ENCODE assay signal across 8 cellular contexts in the genomic region with DNA sequence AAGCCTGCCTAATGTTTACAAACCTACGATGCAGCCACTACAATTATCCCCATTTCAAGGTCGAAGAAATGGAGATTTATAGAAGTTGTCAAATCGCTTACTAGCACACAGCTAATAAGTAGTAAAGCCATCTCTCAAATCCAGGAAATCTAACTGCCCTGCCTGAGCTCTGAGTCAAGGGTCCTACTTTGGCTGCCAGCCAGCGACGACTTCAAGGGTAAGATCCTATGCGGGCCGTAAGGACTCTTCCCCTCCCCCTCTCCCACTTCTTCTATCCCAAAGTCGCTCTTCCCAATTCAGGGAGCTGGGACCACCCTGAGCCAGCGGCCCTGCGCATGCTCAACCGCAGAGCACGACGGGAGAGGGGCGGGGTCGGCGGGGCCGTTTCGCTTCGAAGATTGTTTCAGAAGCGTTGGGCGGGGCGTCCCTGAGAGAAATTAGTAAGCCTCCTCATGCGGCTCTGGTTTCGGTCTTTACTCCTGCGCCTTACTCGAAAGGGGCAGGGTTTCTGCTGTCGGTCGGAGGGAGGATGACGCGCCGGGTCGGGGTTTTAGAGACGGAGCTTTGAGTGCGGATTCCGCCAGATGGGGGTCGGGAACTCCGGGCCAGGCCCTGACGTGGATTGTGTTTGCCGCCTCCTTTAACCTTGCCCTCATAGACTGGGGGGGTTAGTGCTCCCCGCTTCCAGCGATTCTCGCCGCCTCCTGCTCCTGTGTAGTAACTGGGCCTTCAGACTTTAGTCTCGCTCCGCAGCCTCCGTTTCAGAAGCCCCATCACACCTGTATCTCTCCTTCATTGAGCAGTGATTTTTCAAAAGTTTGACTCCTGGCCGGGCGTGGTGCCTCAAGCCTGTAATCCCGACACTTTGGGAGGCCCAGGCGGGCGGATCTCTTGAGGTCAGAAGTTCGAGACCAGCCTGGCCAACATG. TPM values are rescaled to one million over a fixed set of nuclear protein-coding genes. Genes with fewer than 3 reads are reported as not detected.
DNase-seq lines count a peak whose midpoint lies in the region; ATAC-seq and TF ChIP-seq lines count a peak whose summit lies in the region.

A gene (plus strand): TSS at position 383 of the 928 bp plus-strand sequence. CDS start 14,603 bp downstream, outside the sequence.

- TF ChIP-seq POLR2A in GM18951 (IDR thresholded peaks at IDR 0.05; ENCODE audit: extremely low read depth, insufficient read depth, insufficient read length): peak; percentile 77

- POLR2A ChIA-PET in activated CD4-positive, alpha-beta T cell treated with anti-CD3 and anti-CD28 coated beads for 36 hours (lab: Charles Lee): interaction anchor here (0.6 to 1.4 kb wide), 6 partner anchors 47 to 114 kb away, joined by 3 to 5 read pairs (median 4); a partner anchor contains a TSS

- in situ Hi-C loops in GM18951 (cut with MboI; ENCODE audit: low sequenced_read_pairs, unreplicated experiment): no loop called here

- CTCF ChIA-PET in activated CD4-positive, alpha-beta T cell treated with anti-CD3 and anti-CD28 coated beads for 36 hours (lab: Charles Lee): interaction anchor here (0.6 to 0.7 kb wide), 5 partner anchors 10 to 1339 kb away, joined by 3 to 9 read pairs (median 5); a partner anchor contains a TSS

- H3K36me3 Mint-ChIP-seq in activated CD4-positive, alpha-beta T cell treated with anti-CD3 and anti-CD28 coated beads for 36 hours (ENCODE audit: low read depth): peaks cover 6% of the 10 kb centered on the region

- peak; percentile 89 for ATAC-seq in HG03196 (IDR thresholded peaks at IDR 0.05; ENCODE audit: unreplicated experiment)
- ATAC-seq in activated CD4-positive, alpha-beta T cell treated with anti-CD3 and anti-CD28 coated beads for 36 hours: peak; percentile 97

- H3K9me3 Mint-ChIP-seq in activated CD4-positive, alpha-beta T cell treated with anti-CD3 and anti-CD28 coated beads for 36 hours (ENCODE audit: low read depth): no peaks in the 10 kb centered on the region

- H3K4me3 ChIP-seq in AG09309 (ENCODE audit: control insufficient read depth, low read depth, low read length): peak within 1 kb of the TSS; percentile 66

- H3K4me1 Mint-ChIP-seq in activated CD4-positive, alpha-beta T cell treated with anti-CD3 and anti-CD28 coated beads for 36 hours: peaks cover 36% of the 10 kb centered on the region

- H3K27ac Mint-ChIP-seq in activated CD4-positive, alpha-beta T cell treated with anti-CD3 and anti-CD28 coated beads for 36 hours: peak within 1 kb of the TSS; percentile 97

- DNase-seq in AG09309 (ENCODE audit: low read depth) (peak; percentile 16), NCI-H345 (lab: John Stamatoyannopoulos, UW) (peak; percentile 86)
- peak; percentile 95 for DNase-seq in activated CD4-positive, alpha-beta T cell treated with anti-CD3 and anti-CD28 coated beads for 36 hours
- DNase-seq in stimulated activated CD4-positive, alpha-beta T cell treated with anti-CD3 and anti-CD28 coated beads, Interleukin-1b, Interleukin-23, amount 100 ng/mL, for 24 hours (ENCODE audit: low read depth in 4 of 4, low spot score in 1 of 4): peak; percentile 72 to 88 (median 80)

- intact Hi-C loops in activated CD4-positive, alpha-beta T cell treated with anti-CD3 and anti-CD28 coated beads for 36 hours (cut with DNase I, micrococcal nuclease): loop anchor here (1.0 to 10.0 kb wide), 10 partner anchors 48 to 564 kb away; a partner anchor contains a TSS

- H3K27ac ChIP-seq in cingulate gyrus (ENCODE audit: low read depth, low read length): peak within 1 kb of the TSS; percentile 69
- H3K27ac ChIP-seq in layer of hippocampus (ENCODE audit: low read depth, low read length): peak within 1 kb of the TSS; percentile 71

- peak within 1 kb of the TSS; percentile 88 for H3K4me3 Mint-ChIP-seq in activated CD4-positive, alpha-beta T cell treated with anti-CD3 and anti-CD28 coated beads for 36 hours

- no peak for TF ChIP-seq CTCF in AG09309 (IDR thresholded peaks at IDR 0.05; ENCODE audit: control insufficient read depth, insufficient read depth, low read depth, low read length, missing control alignments)

- H3K27me3 Mint-ChIP-seq in activated CD4-positive, alpha-beta T cell treated with anti-CD3 and anti-CD28 coated beads for 36 hours: peaks cover 5% of the 10 kb centered on the region

- H3K27me3 ChIP-seq in layer of hippocampus (ENCODE audit: control insufficient read depth, insufficient read depth, low read length): no peaks in the 10 kb centered on the region

RNA-seq across cellular contexts. Expression of the gene that starts here (rescaled TPM):
- 1 to 10 TPM; 3.3 to 5.7 TPM for total RNA-seq in activated CD4-positive, alpha-beta T cell treated with anti-CD3 and anti-CD28 coated beads for 36 hours

Comparison
In these comparisons a context has a peak if more than half of its experiments do, and no peak if none do; other contexts are left out.
1. Peak in every context shown above with its lines: DNase-seq, ATAC-seq, H3K4me3 ChIP-seq and H3K27ac ChIP-seq.
2. DNase-seq: peak in every context shown above with its lines; median percentile 95 in activated CD4-positive, alpha-beta T cell treated with anti-CD3 and anti-CD28 coated beads for 36 hours; 86 in NCI-H345; 80 in stimulated activated CD4-positive, alpha-beta T cell treated with anti-CD3 and anti-CD28 coated beads, Interleukin-1b, Interleukin-23, amount 100 ng/mL, for 24 hours; 16 in AG09309.